In genomic region chr17:27245230-27245696, GRCh38 we compare ENCODE assay signal across 8 cellular contexts. TPM values are rescaled to one million over a fixed set of nuclear protein-coding genes. Genes with fewer than 3 reads are reported as not detected.
DNase-seq lines count a peak whose midpoint lies in the region; ATAC-seq and TF ChIP-seq lines count a peak whose summit lies in the region.

No MANE protein-coding gene starts in this region.

- intact Hi-C loops in CD14-positive monocyte (cut with micrococcal nuclease): loop anchor here (5.0 to 10.0 kb wide), 2 partner anchors 37 to 390 kb away; partner anchors contain the start of gene LGALS9 (in 1 of the 2)

- H3K4me3 Mint-ChIP-seq in CD14-positive monocyte: peak overlapping the region; percentile 58 to 91

- H3K27me3 Mint-ChIP-seq in CD14-positive monocyte (ENCODE audit: low read depth in 3 of 3): peaks cover 0 to 2% (median 0%) of the 10 kb centered on the region in 3 donors

- H3K36me3 Mint-ChIP-seq in CD14-positive monocyte: peaks cover 2 to 4% of the 10 kb centered on the region in 2 donors

- H3K27ac Mint-ChIP-seq in CD14-positive monocyte: peak overlapping the region; percentile 99 to 100 (median 100)

- DNase-seq in CD14-positive monocyte (ENCODE audit: low spot score) (peak; percentile 82), NCI-H510A (lab: John Stamatoyannopoulos, UW) (peak; percentile 83), epidermal melanocyte (ENCODE audit: insufficient read length, low spot score) (peak; percentile 77), mucosa of gallbladder (ENCODE audit: low spot score) (peak; percentile 80)
- peak; percentile 13 to 22 for DNase-seq in activated CD4-positive, alpha-beta T cell treated with anti-CD3 and anti-CD28 coated beads, Interleukin-2, amount 50 U/mL, for 4 hours
- DNase-seq in stimulated activated CD8-positive, alpha-beta memory T cell treated with anti-CD3 and anti-CD28 coated beads, Interleukin-4, amount 100 ng/mL, for 48 hours: peak; percentile 62

- no peaks in the 10 kb centered on the region for H3K9me3 Mint-ChIP-seq in CD14-positive monocyte

- TF ChIP-seq CTCF in CD14-positive monocyte (IDR thresholded peaks at IDR 0.05): peak; percentile 59

- ATAC-seq in GM19025 (IDR thresholded peaks at IDR 0.05; ENCODE audit: low read depth, unreplicated experiment): peak; percentile 91
- peak; percentile 76 for ATAC-seq in HG03175 (IDR thresholded peaks at IDR 0.05; ENCODE audit: unreplicated experiment)

- H3K4me1 Mint-ChIP-seq in CD14-positive monocyte: peaks cover 72% of the 10 kb centered on the region

RNA-seq across cellular contexts. Expression of gene WSB1, which starts 48.7 kb away (rescaled TPM):
- 100 to 1,000 TPM; 220 to 368 TPM for polyA plus RNA-seq in CD14-positive monocyte
- total RNA-seq in mucosa of gallbladder: 177 TPM

Comparison
In these comparisons a context has a peak if more than half of its experiments do, and no peak if none do; other contexts are left out.
1. Peak in every context shown above with its lines: DNase-seq and ATAC-seq.
2. DNase-seq: peak in every context shown above with its lines; median percentile 83 in NCI-H510A; 82 in CD14-positive monocyte; 80 in mucosa of gallbladder; 77 in epidermal melanocyte; 62 in stimulated activated CD8-positive, alpha-beta memory T cell treated with anti-CD3 and anti-CD28 coated beads, Interleukin-4, amount 100 ng/mL, for 48 hours; 18 in activated CD4-positive, alpha-beta T cell treated with anti-CD3 and anti-CD28 coated beads, Interleukin-2, amount 50 U/mL, for 4 hours.